In genomic region chrX:2812161-2812907, GRCh38 we compare ENCODE assay signal across 7 cellular contexts. TPM values are rescaled to one million over a fixed set of nuclear protein-coding genes. Genes with fewer than 3 reads are reported as not detected.
A peak's percentile ranks its signal among the peaks of the same experiment; 100 is the strongest.
DNase-seq lines count a peak whose midpoint lies in the region; ATAC-seq and TF ChIP-seq lines count a peak whose summit lies in the region.
"Not testable (repeated sequence)": the region's sequence is repeated elsewhere in the genome, so short reads cannot be mapped to it uniquely, and the experiment has no call there.

No MANE protein-coding gene starts in this region.

- not testable (repeated sequence) for H3K27me3 ChIP-seq in HL-60 (ENCODE audit: insufficient read depth, poor library complexity, severe bottlenecking); Peyer's patch; spleen (replicated peaks in 1 of 7)

- H3K27ac ChIP-seq in HL-60 (replicated peaks); Peyer's patch; spleen: not testable (repeated sequence)

- H3K4me3 ChIP-seq in HL-60 (replicated peaks; ENCODE audit: insufficient read depth, low read length); Peyer's patch: not testable (repeated sequence)
- peak overlapping the region in 1 of 8 donors; percentile 38 for H3K4me3 ChIP-seq in spleen

- DNase-seq in HL-60 (ENCODE audit: low read depth in 1 of 2, low spot score in 1 of 2), result peak in 1 of 2 experiments; percentile 47
- peak in 2 of 3 donors; percentile 37 to 74 for DNase-seq in Peyer's patch
- DNase-seq in activated T-cell treated with anti-CD3 and anti-CD28 coated beads for 24 hours (ENCODE audit: low read depth), result peak; percentile 16
- DNase-seq in effector CD4-positive, alpha-beta T cell, result peak; percentile 41
- peak; percentile 61 for DNase-seq in left kidney (ENCODE audit: low read depth, low spot score)
- not testable (repeated sequence) for DNase-seq in spleen

- TF ChIP-seq CTCF in HL-60 (IDR thresholded peaks at IDR 0.05; ENCODE audit: insufficient read depth, low read length) (peak; percentile 5), Peyer's patch (IDR thresholded peaks at IDR 0.05) (peak; percentile 36 to 69 (median 59)), spleen (IDR thresholded peaks at IDR 0.05 in 8 of 11, conservative IDR thresholded peaks at IDR 0.05 in 3 of 11) (peak; percentile 22 to 73 (median 58))

- intact Hi-C loops in spleen (cut with DNase I; ENCODE audit: low total_unique reads), result loop anchor here (5.0 kb wide), 1 partner anchor 170 kb away; no protein-coding TSS in a partner anchor

- peak; percentile 54 for ATAC-seq in GM18499 (IDR thresholded peaks at IDR 0.05; ENCODE audit: insufficient read depth, unreplicated experiment)

- H3K36me3 ChIP-seq in Peyer's patch, spleen: not testable (repeated sequence)

- WGBS in spleen, 5 donors, result 25 to 92% (median 30%) methylated on average over 4 to 16 of the region's 16 CpGs

- not testable (repeated sequence) for H3K9me3 ChIP-seq in Peyer's patch, spleen

- not testable (repeated sequence) for TF ChIP-seq POLR2A in Peyer's patch (IDR thresholded peaks at IDR 0.05); spleen (IDR thresholded peaks at IDR 0.05)

- H3K4me1 ChIP-seq in Peyer's patch, spleen: not testable (repeated sequence)

RNA-seq across cellular contexts. Expression of gene GYG2, which starts 16.4 kb away (rescaled TPM):
- total RNA-seq in Peyer's patch (1 to 10 TPM in 3 of 4 donors, under 1 TPM in 1; 0.70 to 3.9 (median 2.8) TPM), spleen (under 1 TPM in 5 of 7 donors, not detected in 2; 0.22 to 0.92 (median 0.30) TPM)
- polyA plus RNA-seq in spleen, result under 1 TPM; 0.33 to 0.53 (median 0.38) TPM

Comparison
In these comparisons a context has a peak if more than half of its experiments do, and no peak if none do; other contexts are left out.
1. CTCF ChIP-seq: peak in every context shown above with its lines; median percentile 59 in Peyer's patch; 58 in spleen; 5 in HL-60.